In the genomic region with DNA sequence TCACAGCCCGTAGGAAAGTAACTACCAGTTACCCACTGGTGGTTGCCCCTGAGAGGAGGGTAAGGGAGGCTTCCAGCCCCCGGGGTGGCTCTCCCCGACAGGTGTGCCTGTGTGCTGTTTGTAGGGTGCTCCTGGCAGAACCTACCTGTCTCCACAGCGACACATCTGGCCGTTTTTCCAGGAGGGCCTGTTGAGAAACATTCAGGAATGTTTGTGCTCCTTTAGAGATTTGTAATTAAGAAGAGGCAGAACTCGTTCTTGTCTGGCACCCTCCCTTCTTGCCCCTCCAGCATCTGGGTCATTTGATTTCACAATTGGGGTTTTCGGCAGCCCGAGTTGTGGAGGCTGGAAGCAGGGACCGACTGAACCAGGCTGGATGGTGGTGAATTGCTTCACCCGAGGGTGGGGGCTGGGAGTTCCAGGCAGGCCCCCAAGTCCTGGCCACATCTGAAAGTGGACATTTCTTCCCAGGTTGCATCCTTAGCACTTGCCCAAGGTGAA, we compare ENCODE assay signal across 10 cellular contexts.
DNase-seq lines count a peak whose midpoint lies in the region; TF ChIP-seq lines count a peak whose summit lies in the region.
"Had no signal": no experiment of that assay in that cellular context is flagged by ENCODE, and none has a peak within 500 bp of the region (broad histone marks: within the 10 kb centered on the region; RNA-seq: fewer than 3 reads in every experiment).

No MANE protein-coding gene starts in this region.

- H3K9me3 Mint-ChIP-seq in activated CD4-positive, alpha-beta memory T cell treated with anti-CD3 and anti-CD28 coated beads for 36 hours: no peaks in the 10 kb centered on the region
- H3K9me3 Mint-ChIP-seq: activated naive CD4-positive, alpha-beta T cell treated with anti-CD3 and anti-CD28 coated beads, Interleukin-2, amount 50 U/mL, for 72 hours had no signal

- CTCF ChIA-PET in BJ (lab: Yijun Ruan, JAX): interaction anchor here (1.3 kb wide), 1 partner anchor 9 kb away, joined by 3 read pairs; no protein-coding TSS in a partner anchor
- CTCF ChIA-PET in activated CD4-positive, alpha-beta memory T cell treated with anti-CD3 and anti-CD28 coated beads for 36 hours (lab: Charles Lee): no interaction called here

- no peak overlapping the region for H3K4me3 Mint-ChIP-seq in activated CD4-positive, alpha-beta memory T cell treated with anti-CD3 and anti-CD28 coated beads for 36 hours

- no peak overlapping the region for H3K27ac Mint-ChIP-seq in activated CD4-positive, alpha-beta memory T cell treated with anti-CD3 and anti-CD28 coated beads for 36 hours

- no peak for DNase-seq in BJ (ENCODE audit: low read depth)
- peak; percentile 11 for DNase-seq in NCI-H526 treated with DMSO at 0.1 percent for 48 hours (lab: John Stamatoyannopoulos, UW)
- no peak for DNase-seq in esophagus squamous epithelium (lab: John Stamatoyannopoulos, UW)
- DNase-seq in mucosa of gallbladder (ENCODE audit: low spot score): peak; percentile 30
- no peak for DNase-seq in HUDEP-2 (lab: John Stamatoyannopoulos, UW; ENCODE audit: unreplicated experiment in 76 of 76)
- no peak for DNase-seq in activated CD4-positive, alpha-beta memory T cell treated with anti-CD3 and anti-CD28 coated beads for 36 hours
- no peak for DNase-seq in HK-2 (ENCODE audit: unreplicated experiment)
- no peak for DNase-seq in NCI-H2029 (lab: John Stamatoyannopoulos, UW)

- no peaks in the 10 kb centered on the region for H3K4me1 Mint-ChIP-seq in activated CD4-positive, alpha-beta memory T cell treated with anti-CD3 and anti-CD28 coated beads for 36 hours (ENCODE audit: low read depth)

- POLR2A ChIA-PET in BJ (lab: Charles Lee): no interaction called here
- POLR2A ChIA-PET in activated CD4-positive, alpha-beta memory T cell treated with anti-CD3 and anti-CD28 coated beads for 36 hours (lab: Charles Lee): no interaction called here

- intact Hi-C loops in esophagus squamous epithelium (cut with DNase I): no loop called here
- intact Hi-C loops in activated CD4-positive, alpha-beta memory T cell treated with anti-CD3 and anti-CD28 coated beads for 36 hours (cut with micrococcal nuclease): no loop called here

- no peaks in the 10 kb centered on the region for H3K36me3 ChIP-seq in BJ (ENCODE audit: control insufficient read depth, insufficient read depth, low read length)
- no peaks in the 10 kb centered on the region for H3K36me3 ChIP-seq in esophagus squamous epithelium

- no peaks in the 10 kb centered on the region for H3K27me3 Mint-ChIP-seq in activated CD4-positive, alpha-beta memory T cell treated with anti-CD3 and anti-CD28 coated beads for 36 hours

- peaks cover 12 to 39% (median 18%) of the 10 kb centered on the region in 3 donors for H3K4me1 ChIP-seq in esophagus squamous epithelium

- WGBS in esophagus squamous epithelium, 2 donors: 23 to 33% methylated on average over 6 to 8 of the region's 10 CpGs

- no peaks in the 10 kb centered on the region for H3K36me3 Mint-ChIP-seq in activated CD4-positive, alpha-beta memory T cell treated with anti-CD3 and anti-CD28 coated beads for 36 hours
- H3K36me3 Mint-ChIP-seq: activated naive CD4-positive, alpha-beta T cell treated with anti-CD3 and anti-CD28 coated beads, Interleukin-2, amount 50 U/mL, for 72 hours had no signal

- no peaks in the 10 kb centered on the region for H3K9me3 ChIP-seq in esophagus squamous epithelium

- TF ChIP-seq CTCF in BJ (IDR thresholded peaks at IDR 0.05; ENCODE audit: insufficient read depth, low read depth, low read length) (peak; percentile 22; the same call in 1 of the 2 replicates), esophagus squamous epithelium (IDR thresholded peaks at IDR 0.05) (peak in 5 of 6 experiments; percentile 24 to 62 (median 35))

- no peak for TF ChIP-seq POLR2A in esophagus squamous epithelium (IDR thresholded peaks at IDR 0.05)

- H3K27me3 ChIP-seq in BJ (ENCODE audit: control insufficient read depth, insufficient read depth, low read length) (no peaks in the 10 kb centered on the region), esophagus squamous epithelium (no peaks in the 10 kb centered on the region)

- H3K4me3 ChIP-seq in BJ (ENCODE audit: low read depth, low read length): no peak overlapping the region
- no peak overlapping the region for H3K4me3 ChIP-seq in esophagus squamous epithelium
- H3K4me3 ChIP-seq: K562 had no signal

- H3K27ac ChIP-seq in esophagus squamous epithelium: peak overlapping the region; percentile 50 to 77 (median 66)

Comparison
In these comparisons a context has a peak if more than half of its experiments do, and no peak if none do; other contexts are left out.
1. DNase-seq: peak in NCI-H526 treated with DMSO at 0.1 percent for 48 hours (single experiment) and mucosa of gallbladder (single experiment); none in BJ (single experiment), esophagus squamous epithelium (single experiment), HUDEP-2 (0 of 76), activated CD4-positive, alpha-beta memory T cell treated with anti-CD3 and anti-CD28 coated beads for 36 hours (single experiment), HK-2 (single experiment) and NCI-H2029 (single experiment).